Comparison of ENCODE assay signal across 13 cellular contexts in the genomic region with DNA sequence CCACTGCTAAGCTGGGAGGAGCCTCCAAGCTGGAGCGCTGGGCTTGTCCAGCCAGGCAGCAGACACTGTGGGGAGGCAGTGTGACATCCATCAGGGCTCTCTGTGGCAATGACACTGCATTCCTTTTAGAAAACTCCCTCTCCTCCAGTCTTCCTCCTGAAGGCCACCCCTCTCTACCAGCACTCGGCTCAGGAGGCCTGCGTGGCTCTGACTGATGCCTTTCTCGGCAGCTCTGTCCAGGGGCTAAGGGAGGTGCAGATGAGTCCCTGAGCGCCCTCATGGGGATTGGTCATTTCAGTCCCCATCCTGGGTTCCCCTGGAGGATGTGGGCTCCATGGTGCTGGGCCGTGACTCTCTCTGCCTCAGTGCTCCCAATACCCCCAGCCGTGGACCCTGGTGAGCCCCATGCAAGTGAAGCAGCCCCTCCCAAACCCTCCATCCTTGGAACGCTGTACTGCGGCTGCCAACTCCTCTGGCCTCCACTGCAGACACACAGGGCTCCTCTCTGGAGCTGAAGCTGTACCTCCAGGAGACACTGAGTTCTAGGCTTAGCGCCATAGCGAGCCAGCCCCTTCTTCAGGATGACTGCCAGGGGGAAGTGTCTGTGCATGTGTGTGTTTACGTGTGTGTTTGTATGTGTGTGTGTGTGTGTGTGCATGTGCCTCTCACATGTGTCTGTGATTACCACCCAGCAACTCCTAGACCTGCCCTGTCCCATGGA.
DNase-seq lines count a peak whose midpoint lies in the region; ATAC-seq and TF ChIP-seq lines count a peak whose summit lies in the region.
"Had no signal": no experiment of that assay in that cellular context is flagged by ENCODE, and none has a peak within 500 bp of the region (broad histone marks: within the 10 kb centered on the region; RNA-seq: fewer than 3 reads in every experiment).

No MANE protein-coding gene starts in this region.

- no peaks in the 10 kb centered on the region for H3K36me3 Mint-ChIP-seq in CD4-positive, alpha-beta T cell (ENCODE audit: low read depth)
- no peaks in the 10 kb centered on the region for H3K36me3 Mint-ChIP-seq in activated naive CD8-positive, alpha-beta T cell treated with anti-CD3 and anti-CD28 coated beads, Interleukin-2, amount 50 U/mL, for 24 hours (ENCODE audit: low read depth)
- H3K36me3 Mint-ChIP-seq in nephron (ENCODE audit: low read depth), result peaks cover 5% of the 10 kb centered on the region

- no peak for TF ChIP-seq CTCF in CD4-positive, alpha-beta T cell (IDR thresholded peaks at IDR 0.05)
- TF ChIP-seq CTCF in nephron (IDR thresholded peaks at IDR 0.05; ENCODE audit: unreplicated experiment in 3 of 3) (no peak), GM13977 (IDR thresholded peaks at IDR 0.05; ENCODE audit: extremely low read depth, insufficient read depth, missing control alignments) (no peak)

- H3K9me3 Mint-ChIP-seq in CD4-positive, alpha-beta T cell, result no peaks in the 10 kb centered on the region
- H3K9me3 Mint-ChIP-seq in activated naive CD8-positive, alpha-beta T cell treated with anti-CD3 and anti-CD28 coated beads, Interleukin-2, amount 50 U/mL, for 24 hours, result no peaks in the 10 kb centered on the region
- H3K9me3 Mint-ChIP-seq in nephron, result peaks cover 4% of the 10 kb centered on the region

- H3K9me3 ChIP-seq in CD4-positive, alpha-beta T cell (ENCODE audit: control insufficient read depth, low read length), result no peaks in the 10 kb centered on the region
- H3K9me3 ChIP-seq: gastrocnemius medialis had no signal

- peak overlapping the region; percentile 83 for H3K4me3 Mint-ChIP-seq in CD4-positive, alpha-beta T cell
- peak overlapping the region; percentile 72 for H3K4me3 Mint-ChIP-seq in activated naive CD8-positive, alpha-beta T cell treated with anti-CD3 and anti-CD28 coated beads, Interleukin-2, amount 50 U/mL, for 24 hours
- peak overlapping the region; percentile 73 to 81 (median 80) for H3K4me3 Mint-ChIP-seq in nephron

- CTCF ChIA-PET in CD4-positive, alpha-beta T cell (lab: Charles Lee), result no interaction called here

- in situ Hi-C loops in GM13977 (cut with MboI; ENCODE audit: low pct_unique_long_range_greater_than_20kb, low sequenced_read_pairs, unreplicated experiment), result no loop called here

- no peak overlapping the region for H3K27ac ChIP-seq in CD4-positive, alpha-beta T cell (ENCODE audit: low read depth, low read length)

- POLR2A ChIA-PET in CD4-positive, alpha-beta T cell (lab: Charles Lee), result no interaction called here

- peaks cover 17% of the 10 kb centered on the region for H3K4me1 Mint-ChIP-seq in CD4-positive, alpha-beta T cell (ENCODE audit: low read depth)
- H3K4me1 Mint-ChIP-seq in activated naive CD8-positive, alpha-beta T cell treated with anti-CD3 and anti-CD28 coated beads, Interleukin-2, amount 50 U/mL, for 24 hours, result peaks cover 30% of the 10 kb centered on the region
- peaks cover 21% of the 10 kb centered on the region for H3K4me1 Mint-ChIP-seq in nephron

- DNase-seq in 8988T (peak; percentile 9), HUDEP-2 (lab: John Stamatoyannopoulos, UW; ENCODE audit: unreplicated experiment in 76 of 76) (no peak), SKM-1 treated with dmso at 0.1 percent for 144 hours (lab: John Stamatoyannopoulos, UW; ENCODE audit: unreplicated experiment) (no peak), GM13977 (ENCODE audit: low spot score) (no peak)
- DNase-seq in CD4-positive, alpha-beta T cell, result peak in 1 of 10 experiments; percentile 30
- DNase-seq in activated naive CD8-positive, alpha-beta T cell treated with anti-CD3 and anti-CD28 coated beads, Interleukin-2, amount 50 U/mL, for 24 hours, result no peak
- DNase-seq: NCI-H1105, NCI-H526, occipital lobe, SIG-M5 had no signal

- H3K27me3 Mint-ChIP-seq in CD4-positive, alpha-beta T cell, result peaks cover 16% of the 10 kb centered on the region
- peaks cover 3% of the 10 kb centered on the region for H3K27me3 Mint-ChIP-seq in activated naive CD8-positive, alpha-beta T cell treated with anti-CD3 and anti-CD28 coated beads, Interleukin-2, amount 50 U/mL, for 24 hours
- H3K27me3 Mint-ChIP-seq in nephron (ENCODE audit: low read depth), result peaks cover 42% of the 10 kb centered on the region

- H3K27me3 ChIP-seq in CD4-positive, alpha-beta T cell (ENCODE audit: control insufficient read depth, insufficient read depth, low read length), result peaks cover 5% of the 10 kb centered on the region

- intact Hi-C loops in CD4-positive, alpha-beta T cell (cut with DNase I, micrococcal nuclease), result no loop called here

- no peak for ATAC-seq in CD4-positive, alpha-beta T cell (ENCODE audit: poor library complexity)
- ATAC-seq in activated naive CD8-positive, alpha-beta T cell treated with anti-CD3 and anti-CD28 coated beads, Interleukin-2, amount 50 U/mL, for 24 hours, result no peak
- ATAC-seq: left colon had no signal

- H3K27ac Mint-ChIP-seq in CD4-positive, alpha-beta T cell, result peak overlapping the region; percentile 79
- no peak overlapping the region for H3K27ac Mint-ChIP-seq in activated naive CD8-positive, alpha-beta T cell treated with anti-CD3 and anti-CD28 coated beads, Interleukin-2, amount 50 U/mL, for 24 hours
- H3K27ac Mint-ChIP-seq in nephron, result peak overlapping the region in 2 of 3 experiments; percentile 70 to 75
